Comparison of ENCODE assay signal across 28 cellular contexts in genomic region chr10:90769946-90770841, GRCh38.
"Had no signal": no experiment of that assay in that cellular context is flagged by ENCODE, and none has a peak within 500 bp of the region (broad histone marks: within the 10 kb centered on the region; RNA-seq: fewer than 3 reads in every experiment).

No MANE protein-coding gene starts in this region.

- H3K4me3 ChIP-seq: left lung, right lobe of liver, smooth muscle cell, thyroid gland had no signal

- H3K4me1 Mint-ChIP-seq: activated CD4-positive, alpha-beta T cell treated with anti-CD3 and anti-CD28 coated beads, Interleukin-2, amount 10 ng/mL, durations not matched to agents 7 days and 5 days; activated CD8-positive, alpha-beta memory T cell treated with anti-CD3 and anti-CD28 coated beads, Interleukin-2, amount 10 ng/mL, durations not matched to agents 7 days and 5 days; activated naive CD8-positive, alpha-beta T cell treated with anti-CD3 and anti-CD28 coated beads, Interleukin-2, amount 50 U/mL, for 24 hours; brain; nephron progenitor cell had no signal

- H3K4me1 ChIP-seq: left lung, right lobe of liver, thyroid gland had no signal

- FAIRE-seq: urothelium cell line had no signal

- ATAC-seq: activated CD8-positive, alpha-beta memory T cell treated with anti-CD3 and anti-CD28 coated beads, Interleukin-2, amount 10 ng/mL, durations not matched to agents 7 days and 5 days; activated CD8-positive, alpha-beta T cell treated with anti-CD3 and anti-CD28 coated beads for 36 hours; activated naive CD8-positive, alpha-beta T cell treated with anti-CD3 and anti-CD28 coated beads, Interleukin-2, amount 50 U/mL, for 24 hours; left lung had no signal

- DNase-seq: activated CD4-positive, alpha-beta T cell treated with anti-CD3 and anti-CD28 coated beads, Interleukin-2, amount 10 ng/mL, durations not matched to agents 7 days and 5 days; activated CD4-positive, CD25-positive, alpha-beta regulatory T cell treated with anti-CD3 and anti-CD28 coated beads, Interleukin-2, amount 50 U/mL, for 72 hours; activated CD8-positive, alpha-beta memory T cell treated with anti-CD3 and anti-CD28 coated beads, Interleukin-2, amount 10 ng/mL, durations not matched to agents 7 days and 5 days; activated CD8-positive, alpha-beta T cell treated with anti-CD3 and anti-CD28 coated beads for 36 hours; activated gamma-delta T cell; activated naive CD4-positive, alpha-beta T cell treated with anti-CD3 and anti-CD28 coated beads, Interleukin-2, amount 50 U/mL, for 16 hours; activated naive CD8-positive, alpha-beta T cell treated with anti-CD3 and anti-CD28 coated beads, Interleukin-2, amount 50 U/mL, for 24 hours; activated T-cell treated with anti-CD3 and anti-CD28 coated beads for 4 hours; anterior cingulate cortex; effector CD4-positive, alpha-beta T cell; erythroblast; foreskin fibroblast; midbrain; nephron progenitor cell; nucleus accumbens; right lobe of liver; stimulated activated CD4-positive, alpha-beta T cell treated with anti-CD3 and anti-CD28 coated beads, Interleukin-15, amount 100 ng/mL, for 24 hours; stimulated activated CD4-positive, alpha-beta T cell treated with anti-CD3 and anti-CD28 coated beads, Interleukin-2, amount 100 ng/mL, for 48 hours; stimulated activated CD8-positive, alpha-beta memory T cell treated with anti-CD3 and anti-CD28 coated beads, Interleukin-4, amount 100 ng/mL, for 48 hours; stimulated activated naive CD4-positive, alpha-beta T cell treated with Interleukin-2 at 50 U/mL for 16 hours; substantia nigra; thyroid gland had no signal

- H3K4me3 Mint-ChIP-seq: activated CD4-positive, alpha-beta T cell treated with anti-CD3 and anti-CD28 coated beads, Interleukin-2, amount 10 ng/mL, durations not matched to agents 7 days and 5 days; activated CD8-positive, alpha-beta memory T cell treated with anti-CD3 and anti-CD28 coated beads, Interleukin-2, amount 10 ng/mL, durations not matched to agents 7 days and 5 days; activated CD8-positive, alpha-beta T cell treated with anti-CD3 and anti-CD28 coated beads for 36 hours; activated naive CD8-positive, alpha-beta T cell treated with anti-CD3 and anti-CD28 coated beads, Interleukin-2, amount 50 U/mL, for 24 hours; activated T-helper 1 cell treated with anti-CD3 and anti-CD28 coated beads, Interleukin-12 subunit alpha, Interleukin-12 subunit beta, Interleukin-2, Interleukin-4 antibody, amounts not matched to agents 30 ng/mL and 10 ng/mL and 1 ng/mL, durations not matched to agents 14 hours and 24 hours and 36 hours; brain; dendritic cell treated with granulocyte-macrophage colony-stimulating factor and Interleukin-4, amounts not matched to agents 40 ng/mL and 50 ng/mL, for 4 days; nephron progenitor cell had no signal

- H3K36me3 ChIP-seq: left lung, right lobe of liver, thyroid gland had no signal

- H3K27ac ChIP-seq: left lung, right lobe of liver, thyroid gland had no signal

- H3K27me3 Mint-ChIP-seq: dendritic cell treated with granulocyte-macrophage colony-stimulating factor and Interleukin-4, amounts not matched to agents 40 ng/mL and 50 ng/mL, for 4 days had no signal

- H3K27ac Mint-ChIP-seq: activated CD4-positive, alpha-beta T cell treated with anti-CD3 and anti-CD28 coated beads, Interleukin-2, amount 10 ng/mL, durations not matched to agents 7 days and 5 days; activated CD8-positive, alpha-beta memory T cell treated with anti-CD3 and anti-CD28 coated beads, Interleukin-2, amount 10 ng/mL, durations not matched to agents 7 days and 5 days; activated CD8-positive, alpha-beta T cell treated with anti-CD3 and anti-CD28 coated beads for 36 hours; activated naive CD8-positive, alpha-beta T cell treated with anti-CD3 and anti-CD28 coated beads, Interleukin-2, amount 50 U/mL, for 24 hours; activated T-helper 1 cell treated with anti-CD3 and anti-CD28 coated beads, Interleukin-12 subunit alpha, Interleukin-12 subunit beta, Interleukin-2, Interleukin-4 antibody, amounts not matched to agents 30 ng/mL and 10 ng/mL and 1 ng/mL, durations not matched to agents 14 hours and 24 hours and 36 hours; brain; dendritic cell treated with granulocyte-macrophage colony-stimulating factor and Interleukin-4, amounts not matched to agents 40 ng/mL and 50 ng/mL, for 4 days; nephron progenitor cell had no signal

- H3K9me3 Mint-ChIP-seq: activated CD4-positive, alpha-beta T cell treated with anti-CD3 and anti-CD28 coated beads, Interleukin-2, amount 10 ng/mL, durations not matched to agents 7 days and 5 days; activated CD8-positive, alpha-beta T cell treated with anti-CD3 and anti-CD28 coated beads for 36 hours; activated naive CD8-positive, alpha-beta T cell treated with anti-CD3 and anti-CD28 coated beads, Interleukin-2, amount 50 U/mL, for 24 hours; activated T-helper 1 cell treated with anti-CD3 and anti-CD28 coated beads, Interleukin-12 subunit alpha, Interleukin-12 subunit beta, Interleukin-2, Interleukin-4 antibody, amounts not matched to agents 30 ng/mL and 10 ng/mL and 1 ng/mL, durations not matched to agents 14 hours and 24 hours and 36 hours had no signal

- H3K36me3 Mint-ChIP-seq: activated CD8-positive, alpha-beta memory T cell treated with anti-CD3 and anti-CD28 coated beads, Interleukin-2, amount 10 ng/mL, durations not matched to agents 7 days and 5 days; brain had no signal

- H3K9me3 ChIP-seq: right lobe of liver, thyroid gland had no signal

- H3K27me3 ChIP-seq: left lung, right lobe of liver, thyroid gland had no signal

- H3K4me2 ChIP-seq: smooth muscle cell had no signal
